8 cellular contexts compared by ENCODE assay signal in the genomic region with DNA sequence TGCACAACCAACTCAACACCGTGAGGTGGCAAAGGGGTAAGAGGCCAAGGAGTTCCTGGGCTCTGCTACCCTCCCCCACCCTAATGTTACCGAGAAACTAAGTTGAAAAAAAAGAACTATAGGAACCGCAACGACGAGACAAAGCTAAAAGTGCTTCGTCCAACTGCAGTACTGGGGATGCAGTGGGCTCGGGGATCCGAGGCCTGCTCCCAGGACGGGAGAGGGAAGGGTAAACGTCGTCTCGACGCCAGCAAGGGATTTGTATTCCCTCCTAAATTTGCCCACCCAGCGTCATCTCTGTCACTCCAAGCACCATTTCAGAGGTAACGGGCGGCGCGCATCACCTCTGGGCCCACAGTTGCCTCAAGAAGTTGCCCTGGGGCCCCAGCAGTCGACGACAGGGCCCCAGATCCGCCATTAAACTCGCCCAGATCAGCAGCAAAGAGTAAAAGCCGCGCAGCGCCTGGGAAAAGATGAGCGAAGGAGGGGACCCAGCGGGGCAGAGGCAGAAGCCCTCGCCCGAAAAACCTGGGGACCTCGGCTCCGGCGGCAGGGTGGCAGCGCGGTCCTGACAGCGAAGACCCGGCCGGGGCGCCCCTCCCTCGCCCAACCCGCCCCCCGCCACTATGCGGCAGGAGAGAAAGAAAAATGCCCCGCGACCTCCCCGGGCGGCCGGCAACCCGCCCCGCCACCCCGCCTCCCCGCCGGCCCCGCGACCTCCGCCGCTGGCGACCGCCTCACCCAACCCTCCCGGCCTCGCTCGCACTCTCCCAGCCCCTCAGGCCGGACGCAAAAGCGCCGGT. TPM values are rescaled to one million over a fixed set of nuclear protein-coding genes. Genes with fewer than 3 reads are reported as not detected.
DNase-seq lines count a peak whose midpoint lies in the region; ATAC-seq lines count a peak whose summit lies in the region.

No MANE protein-coding gene starts in this region.

- H3K9me3 ChIP-seq in SK-N-MC (ENCODE audit: low read depth, low read length) (no peaks in the 10 kb centered on the region), right cardiac atrium (ENCODE audit: control insufficient read depth, low read length) (no peaks in the 10 kb centered on the region)

- ATAC-seq in GM18502 (IDR thresholded peaks at IDR 0.05; ENCODE audit: poor library complexity, unreplicated experiment), result peak; percentile 4
- peak; percentile 5 for ATAC-seq in HG02973 (IDR thresholded peaks at IDR 0.05; ENCODE audit: unreplicated experiment)
- ATAC-seq in right cardiac atrium, result peak in 1 of 2 donors; percentile 20
- ATAC-seq in HG03135 (IDR thresholded peaks at IDR 0.05; ENCODE audit: unreplicated experiment), result no peak

- WGBS in adipose tissue, 3 donors, result 0 to 1% (median 1%) methylated on average over 47 to 62 of the region's 65 CpGs
- under 1% methylated on average over 64 of the region's 65 CpGs for WGBS in right cardiac atrium

- H3K4me3 ChIP-seq in SK-N-MC (peak overlapping the region; percentile 92), right cardiac atrium (ENCODE audit: low read length) (peak overlapping the region; percentile 93)

- no peaks in the 10 kb centered on the region for H3K27me3 ChIP-seq in right cardiac atrium (ENCODE audit: control insufficient read depth, insufficient read depth)

- no peak for DNase-seq in SK-N-MC (ENCODE audit: low read depth, low spot score)
- peak in 2 of 3 donors; percentile 38 to 79 for DNase-seq in right cardiac atrium
- DNase-seq in renal cortical epithelial cell (ENCODE audit: low read depth), result peak; percentile 21
- DNase-seq in OCI-M2 (lab: John Stamatoyannopoulos, UW; ENCODE audit: unreplicated experiment), result no peak

- intact Hi-C loops in right cardiac atrium (cut with DNase I), result loop anchor here in 1 of 4 donors (5.0 kb wide), 1 partner anchor 95 kb away; a partner anchor contains a TSS

- H3K27ac ChIP-seq in SK-N-MC (0 out of 2 replicates have a peak overlapping the region, but pooled peaks have one; percentile 36), adipose tissue (ENCODE audit: low read depth, low read length) (peak overlapping the region; percentile 43), right cardiac atrium (ENCODE audit: low read length) (peak overlapping the region; percentile 97)

- H3K4me1 ChIP-seq in right cardiac atrium (ENCODE audit: control insufficient read depth, insufficient read depth, low read length), result peaks cover 2% of the 10 kb centered on the region

- peaks cover 3% of the 10 kb centered on the region; the same call in 1 of the 2 replicates for H3K36me3 ChIP-seq in SK-N-MC (ENCODE audit: insufficient read depth, low read length)

- H3K9ac ChIP-seq in SK-N-MC (ENCODE audit: insufficient read length), result peak overlapping the region; percentile 83

RNA-seq across cellular contexts. Expression of a gene that starts 0.7 kb away (rescaled TPM):
- 1 to 10 TPM; 4.2 to 7.6 (median 6.6) TPM for polyA plus RNA-seq in adipose tissue
- 10 to 100 TPM in 1 of 4 donors, 1 to 10 TPM in 3; 7.7 to 12.7 (median 8.5) TPM for total RNA-seq in right cardiac atrium
- 6.7 TPM for polyA plus RNA-seq in right cardiac atrium
- total RNA-seq in renal cortical epithelial cell, result 15.8 and 18.9 TPM in 2 replicates

Comparison
In these comparisons a context has a peak if more than half of its experiments do, and no peak if none do; other contexts are left out.
1. DNase-seq: peak in right cardiac atrium (2 of 3) and renal cortical epithelial cell (single experiment); none in SK-N-MC (single experiment) and OCI-M2 (single experiment).
2. H3K27ac ChIP-seq: peak in every context shown above with its lines; median percentile 97 in right cardiac atrium; 43 in adipose tissue; 36 in SK-N-MC.